ENCODE assay signal across 8 cellular contexts in genomic region chr16:67109407-67110135, GRCh38. TPM values are rescaled to one million over a fixed set of nuclear protein-coding genes. Genes with fewer than 3 reads are reported as not detected.
A peak's percentile ranks its signal among the peaks of the same experiment; 100 is the strongest.
DNase-seq lines count a peak whose midpoint lies in the region; ATAC-seq and TF ChIP-seq lines count a peak whose summit lies in the region.

TSS of gene PHAF1 (plus strand) at chr16:67109941. CDS start at chr16:67110176, 235 bp downstream.

- peak; percentile 88 for ATAC-seq in HG02678 (IDR thresholded peaks at IDR 0.05; ENCODE audit: unreplicated experiment)
- peak; percentile 89 for ATAC-seq in activated naive CD8-positive, alpha-beta T cell treated with anti-CD3 and anti-CD28 coated beads, Interleukin-2, amount 50 U/mL, for 24 hours
- peak; percentile 99 for ATAC-seq in Right ventricle myocardium superior (ENCODE audit: poor library complexity)

- 2 to 5% methylated on average over 22 to 53 of the region's 63 CpGs for WGBS in thyroid gland, 2 donors

- H3K27ac Mint-ChIP-seq in activated naive CD8-positive, alpha-beta T cell treated with anti-CD3 and anti-CD28 coated beads, Interleukin-2, amount 50 U/mL, for 24 hours = peak within 1 kb of the TSS; percentile 89

- no peaks in the 10 kb centered on the region for H3K9me3 Mint-ChIP-seq in activated naive CD8-positive, alpha-beta T cell treated with anti-CD3 and anti-CD28 coated beads, Interleukin-2, amount 50 U/mL, for 24 hours

- H3K36me3 ChIP-seq in parathyroid adenoma (ENCODE audit: control insufficient read depth, insufficient read depth, low read length) = no peaks in the 10 kb centered on the region
- no peaks in the 10 kb centered on the region for H3K36me3 ChIP-seq in thyroid gland

- DNase-seq in GM12865 (ENCODE audit: low read depth) (peak; percentile 95), NCI-H1417 (lab: John Stamatoyannopoulos, UW) (peak; percentile 79 to 93 (median 91)), T follicular helper cell (ENCODE audit: low read depth) (peak; percentile 95), Right ventricle myocardium superior (peak; percentile 97), thyroid gland (peak; percentile 92 to 95)
- peak; percentile 98 for DNase-seq in activated naive CD8-positive, alpha-beta T cell treated with anti-CD3 and anti-CD28 coated beads, Interleukin-2, amount 50 U/mL, for 24 hours

- H3K27me3 Mint-ChIP-seq in activated naive CD8-positive, alpha-beta T cell treated with anti-CD3 and anti-CD28 coated beads, Interleukin-2, amount 50 U/mL, for 24 hours = no peaks in the 10 kb centered on the region

- H2AFZ ChIP-seq in parathyroid adenoma = peak within 1 kb of the TSS; percentile 99

- peaks cover 2% of the 10 kb centered on the region for H3K36me3 Mint-ChIP-seq in activated naive CD8-positive, alpha-beta T cell treated with anti-CD3 and anti-CD28 coated beads, Interleukin-2, amount 50 U/mL, for 24 hours (ENCODE audit: low read depth)

- peak within 1 kb of the TSS; percentile 80 for H3K4me3 ChIP-seq in GM12865 (ENCODE audit: low read depth, low read length)
- peak within 1 kb of the TSS; percentile 90 for H3K4me3 ChIP-seq in parathyroid adenoma (ENCODE audit: low read depth, low read length)
- H3K4me3 ChIP-seq in thyroid gland (replicated peaks in 1 of 3) = peak within 1 kb of the TSS; percentile 79 to 95 (median 90)

- intact Hi-C loops in Right ventricle myocardium superior (cut with DNase I) (no loop called here), thyroid gland (cut with DNase I) (loop anchor here (10.0 kb wide), 2 partner anchors 45 to 75 kb away; partner anchors contain the start of genes B3GNT9, FBXL8 and TRADD)

- H3K27ac ChIP-seq in parathyroid adenoma (peak within 1 kb of the TSS; percentile 71), thyroid gland (peak within 1 kb of the TSS; percentile 56 to 80 (median 72))

- H3K4me1 ChIP-seq in parathyroid adenoma = peaks cover 17% of the 10 kb centered on the region
- H3K4me1 ChIP-seq in thyroid gland = peaks cover 20 to 34% of the 10 kb centered on the region in 2 donors

- peaks cover 29% of the 10 kb centered on the region for H3K79me2 ChIP-seq in parathyroid adenoma

- TF ChIP-seq CTCF in GM12865 (IDR thresholded peaks at IDR 0.05; ENCODE audit: insufficient read depth, low read depth, low read length, missing control alignments) (no peak), parathyroid adenoma (IDR thresholded peaks at IDR 0.05) (no peak), thyroid gland (IDR thresholded peaks at IDR 0.05) (no peak)

- peak within 1 kb of the TSS; percentile 64 for H3K9ac ChIP-seq in parathyroid adenoma

- peak within 1 kb of the TSS; percentile 96 for H3K4me3 Mint-ChIP-seq in activated naive CD8-positive, alpha-beta T cell treated with anti-CD3 and anti-CD28 coated beads, Interleukin-2, amount 50 U/mL, for 24 hours

- no peaks in the 10 kb centered on the region for H3K27me3 ChIP-seq in parathyroid adenoma (ENCODE audit: control insufficient read depth, insufficient read depth, low read length)
- H3K27me3 ChIP-seq in thyroid gland = no peaks in the 10 kb centered on the region

- H3K9me3 ChIP-seq in parathyroid adenoma (ENCODE audit: control insufficient read depth, low read length) = no peaks in the 10 kb centered on the region
- no peaks in the 10 kb centered on the region for H3K9me3 ChIP-seq in thyroid gland

- peak within 1 kb of the TSS; percentile 95 for H3K4me2 ChIP-seq in parathyroid adenoma (ENCODE audit: low read length)

- TF ChIP-seq POLR2A in thyroid gland (IDR thresholded peaks at IDR 0.05) = peak in 1 of 2 donors; percentile 90

- peaks cover 32% of the 10 kb centered on the region for H3K4me1 Mint-ChIP-seq in activated naive CD8-positive, alpha-beta T cell treated with anti-CD3 and anti-CD28 coated beads, Interleukin-2, amount 50 U/mL, for 24 hours

RNA-seq across cellular contexts. Expression of gene PHAF1, which starts in this region (rescaled TPM):
- total RNA-seq in Right ventricle myocardium superior (11.7 TPM), thyroid gland (10 to 100 TPM; 11.4 to 18.9 (median 17.5) TPM)

Comparison
In these comparisons a context has a peak if more than half of its experiments do, and no peak if none do; other contexts are left out.
1. Peak in every context shown above with its lines: DNase-seq, ATAC-seq, H3K4me3 ChIP-seq and H3K27ac ChIP-seq.